In genomic region chrX:13059676-13060499, GRCh38 we compare ENCODE assay signal across 1 cellular context.
TF ChIP-seq lines count a peak whose summit lies in the region.

No MANE protein-coding gene starts in this region.

TF ChIP-seq in SK-N-SH, 30 proteins besides CTCF, POLR2A, EP300 and RAD21 (continued from another document):
- TF ChIP-seq MEF2A (IDR thresholded peaks at IDR 0.05; ENCODE audit: borderline replicate concordance, low read depth) (peak; percentile 72; the same call in 1 of the 2 replicates), USF2 (IDR thresholded peaks at IDR 0.05; ENCODE audit: borderline replicate concordance, low read depth, low read length) (no peak), JUND (IDR thresholded peaks at IDR 0.05) (peak; percentile 95), PBX3 (IDR thresholded peaks at IDR 0.05) (peak; percentile 90), ZBTB33 (IDR thresholded peaks at IDR 0.05; ENCODE audit: borderline replicate concordance, low read depth) (peak; percentile 77; the same call in 1 of the 2 replicates), MAX (IDR thresholded peaks at IDR 0.05; ENCODE audit: low read depth) (peak; percentile 80; the same call in 1 of the 2 replicates), FOXM1 (IDR thresholded peaks at IDR 0.05; ENCODE audit: low read depth) (peak; percentile 76), GABPA (IDR thresholded peaks at IDR 0.05; ENCODE audit: low read depth) (0 out of 2 replicates have a peak, but pooled peaks have one; percentile 4), FOSL2 (IDR thresholded peaks at IDR 0.05; ENCODE audit: borderline replicate concordance, low read depth) (peak; percentile 82), IRF3 (IDR thresholded peaks at IDR 0.05; ENCODE audit: low read depth, low read length) (no peak), CHD2 (IDR thresholded peaks at IDR 0.05; ENCODE audit: low read length, partially characterized antibody) (no peak), TCF12 (IDR thresholded peaks at IDR 0.05) (peak; percentile 92), POLR2AphosphoS5 (IDR thresholded peaks at IDR 0.05; ENCODE audit: low read depth, low read length) (peak; percentile 72; the same call in 1 of the 2 replicates), RXRA (IDR thresholded peaks at IDR 0.05; ENCODE audit: borderline replicate concordance, low read depth) (peak; percentile 99)
